18 cellular contexts compared by ENCODE assay signal in the genomic region with DNA sequence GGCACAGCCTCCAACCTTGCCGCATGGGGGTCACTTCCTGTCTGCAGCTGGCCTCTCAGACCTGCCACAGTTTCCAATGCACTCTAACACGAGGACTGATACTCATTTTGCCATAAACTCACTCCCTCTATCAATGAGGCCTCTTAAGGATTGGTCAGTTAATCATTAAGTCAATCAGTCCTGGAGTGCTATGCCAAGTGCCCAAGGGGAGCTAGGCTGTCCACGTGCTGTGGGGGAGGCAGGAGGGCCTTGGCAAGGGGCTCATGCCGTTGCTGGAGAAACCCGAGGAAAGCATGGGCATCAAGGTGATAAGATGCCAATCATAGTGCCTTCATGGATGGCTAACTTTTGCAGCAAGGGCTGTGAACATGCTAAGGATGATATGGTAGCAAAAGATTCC. TPM values are rescaled to one million over a fixed set of nuclear protein-coding genes. Genes with fewer than 3 reads are reported as not detected.
A peak's percentile ranks its signal among the peaks of the same experiment; 100 is the strongest.
DNase-seq lines count a peak whose midpoint lies in the region; ATAC-seq lines count a peak whose summit lies in the region.
"Had no signal": no experiment of that assay in that cellular context is flagged by ENCODE, and none has a peak within 500 bp of the region (broad histone marks: within the 10 kb centered on the region; RNA-seq: fewer than 3 reads in every experiment).

No MANE protein-coding gene starts in this region.

- DNase-seq in CD4-positive, alpha-beta memory T cell = no peak
- DNase-seq in activated naive CD8-positive, alpha-beta T cell treated with anti-CD3 and anti-CD28 coated beads, Interleukin-2, amount 50 U/mL, for 24 hours = no peak
- DNase-seq in left kidney (ENCODE audit: low read depth, low spot score) (peak; percentile 61), LoVo (ENCODE audit: low spot score) (no peak), T-helper 9 cell (no peak)
- DNase-seq: activated T-cell treated with anti-CD3 and anti-CD28 coated beads for 4 hours; effector memory CD8-positive, alpha-beta T cell; gastrocnemius medialis; KG1; NCI-H146; NCI-H510A; occipital lobe; stimulated activated CD4-positive, alpha-beta T cell treated with anti-CD3 and anti-CD28 coated beads, Interleukin-15, amount 100 ng/mL, for 24 hours; trophoblast cell had no signal

- no peaks in the 10 kb centered on the region for H3K9me3 ChIP-seq in CD4-positive, alpha-beta memory T cell (ENCODE audit: control insufficient read depth in 1 of 2, low read length in 2 of 2)
- H3K9me3 ChIP-seq: gastrocnemius medialis had no signal

- H3K27me3 ChIP-seq in CD4-positive, alpha-beta memory T cell (ENCODE audit: insufficient read depth, low read length) = no peaks in the 10 kb centered on the region
- no peaks in the 10 kb centered on the region for H3K27me3 ChIP-seq in rectal smooth muscle tissue (ENCODE audit: control insufficient read depth, insufficient read depth, low read length)
- H3K27me3 ChIP-seq: gastrocnemius medialis had no signal

- POLR2A ChIA-PET in CD4-positive, alpha-beta memory T cell (lab: Charles Lee; ENCODE audit: partially characterized antibody) = no interaction called here

- H3K27me3 Mint-ChIP-seq in CD4-positive, alpha-beta memory T cell = peaks cover 0 to 2% of the 10 kb centered on the region in 2 donors
- peaks cover 9% of the 10 kb centered on the region for H3K27me3 Mint-ChIP-seq in activated naive CD8-positive, alpha-beta T cell treated with anti-CD3 and anti-CD28 coated beads, Interleukin-2, amount 50 U/mL, for 24 hours

- peaks cover 4 to 13% of the 10 kb centered on the region in 2 donors for H3K36me3 Mint-ChIP-seq in CD4-positive, alpha-beta memory T cell
- H3K36me3 Mint-ChIP-seq in activated naive CD8-positive, alpha-beta T cell treated with anti-CD3 and anti-CD28 coated beads, Interleukin-2, amount 50 U/mL, for 24 hours (ENCODE audit: low read depth) = peaks cover 11% of the 10 kb centered on the region

- CTCF ChIA-PET in CD4-positive, alpha-beta memory T cell (lab: Charles Lee; ENCODE audit: partially characterized antibody) = no interaction called here

- no peaks in the 10 kb centered on the region for H3K36me3 ChIP-seq in CD4-positive, alpha-beta memory T cell (ENCODE audit: insufficient read depth, low read length)
- no peaks in the 10 kb centered on the region for H3K36me3 ChIP-seq in rectal smooth muscle tissue (ENCODE audit: control insufficient read depth, insufficient read depth, low read length)

- ATAC-seq in activated naive CD8-positive, alpha-beta T cell treated with anti-CD3 and anti-CD28 coated beads, Interleukin-2, amount 50 U/mL, for 24 hours = no peak
- no peak for ATAC-seq in GM21529 (IDR thresholded peaks at IDR 0.05; ENCODE audit: unreplicated experiment)
- ATAC-seq in HG02938 (IDR thresholded peaks at IDR 0.05; ENCODE audit: unreplicated experiment) = no peak
- ATAC-seq: effector memory CD8-positive, alpha-beta T cell; gastrocnemius medialis had no signal

- intact Hi-C loops in CD4-positive, alpha-beta memory T cell (cut with micrococcal nuclease) = no loop called here

- no peak overlapping the region for H3K27ac Mint-ChIP-seq in CD4-positive, alpha-beta memory T cell
- H3K27ac Mint-ChIP-seq in activated naive CD8-positive, alpha-beta T cell treated with anti-CD3 and anti-CD28 coated beads, Interleukin-2, amount 50 U/mL, for 24 hours = no peak overlapping the region

- peaks cover 14 to 18% (median 17%) of the 10 kb centered on the region in 4 donors for H3K4me1 Mint-ChIP-seq in CD4-positive, alpha-beta memory T cell
- peaks cover 15% of the 10 kb centered on the region for H3K4me1 Mint-ChIP-seq in activated naive CD8-positive, alpha-beta T cell treated with anti-CD3 and anti-CD28 coated beads, Interleukin-2, amount 50 U/mL, for 24 hours

- peak overlapping the region in 7 of 8 donors; percentile 8 to 99 (median 52) for H3K4me3 Mint-ChIP-seq in CD4-positive, alpha-beta memory T cell
- peak overlapping the region; percentile 15 for H3K4me3 Mint-ChIP-seq in activated naive CD8-positive, alpha-beta T cell treated with anti-CD3 and anti-CD28 coated beads, Interleukin-2, amount 50 U/mL, for 24 hours

- H3K4me3 ChIP-seq in CD4-positive, alpha-beta memory T cell (ENCODE audit: low read length in 2 of 2) = no peak overlapping the region
- H3K4me3 ChIP-seq in rectal smooth muscle tissue (ENCODE audit: low read length) = no peak overlapping the region
- H3K4me3 ChIP-seq: gastrocnemius medialis had no signal

- H3K9me3 Mint-ChIP-seq in CD4-positive, alpha-beta memory T cell = peaks cover 0 to 1% (median 0%) of the 10 kb centered on the region in 8 donors
- H3K9me3 Mint-ChIP-seq in activated naive CD8-positive, alpha-beta T cell treated with anti-CD3 and anti-CD28 coated beads, Interleukin-2, amount 50 U/mL, for 24 hours = no peaks in the 10 kb centered on the region
- H3K9me3 Mint-ChIP-seq: effector memory CD8-positive, alpha-beta T cell had no signal

- H3K27ac ChIP-seq in CD4-positive, alpha-beta memory T cell (ENCODE audit: low read depth, low read length) = no peak overlapping the region
- H3K27ac ChIP-seq in rectal smooth muscle tissue (ENCODE audit: low read depth, low read length) = peak overlapping the region; percentile 94

- H3K4me1 ChIP-seq in CD4-positive, alpha-beta memory T cell (ENCODE audit: insufficient read depth, low read length) = peaks cover 14% of the 10 kb centered on the region
- H3K4me1 ChIP-seq in rectal smooth muscle tissue (ENCODE audit: control insufficient read depth, insufficient read depth, low read length) = peaks cover 32% of the 10 kb centered on the region

- H3K9ac ChIP-seq in rectal smooth muscle tissue (ENCODE audit: low read length) = no peak overlapping the region

RNA-seq across cellular contexts. Expression of a gene that starts 1.7 kb away (rescaled TPM):
- 1 to 10 TPM; 3.6 to 4.1 TPM for total RNA-seq in CD4-positive, alpha-beta memory T cell
- polyA plus RNA-seq in CD4-positive, alpha-beta memory T cell = 10 to 100 TPM; 10.5 TPM

RNA-seq across cellular contexts. Expression of a gene that starts 33.4 kb away (rescaled TPM):
- not detected for total RNA-seq in CD4-positive, alpha-beta memory T cell
- polyA plus RNA-seq in CD4-positive, alpha-beta memory T cell = not detected
- total RNA-seq: gastrocnemius medialis had no signal
- polyA plus RNA-seq: keratinocyte had no signal
